8 cellular contexts compared by ENCODE assay signal in the genomic region with DNA sequence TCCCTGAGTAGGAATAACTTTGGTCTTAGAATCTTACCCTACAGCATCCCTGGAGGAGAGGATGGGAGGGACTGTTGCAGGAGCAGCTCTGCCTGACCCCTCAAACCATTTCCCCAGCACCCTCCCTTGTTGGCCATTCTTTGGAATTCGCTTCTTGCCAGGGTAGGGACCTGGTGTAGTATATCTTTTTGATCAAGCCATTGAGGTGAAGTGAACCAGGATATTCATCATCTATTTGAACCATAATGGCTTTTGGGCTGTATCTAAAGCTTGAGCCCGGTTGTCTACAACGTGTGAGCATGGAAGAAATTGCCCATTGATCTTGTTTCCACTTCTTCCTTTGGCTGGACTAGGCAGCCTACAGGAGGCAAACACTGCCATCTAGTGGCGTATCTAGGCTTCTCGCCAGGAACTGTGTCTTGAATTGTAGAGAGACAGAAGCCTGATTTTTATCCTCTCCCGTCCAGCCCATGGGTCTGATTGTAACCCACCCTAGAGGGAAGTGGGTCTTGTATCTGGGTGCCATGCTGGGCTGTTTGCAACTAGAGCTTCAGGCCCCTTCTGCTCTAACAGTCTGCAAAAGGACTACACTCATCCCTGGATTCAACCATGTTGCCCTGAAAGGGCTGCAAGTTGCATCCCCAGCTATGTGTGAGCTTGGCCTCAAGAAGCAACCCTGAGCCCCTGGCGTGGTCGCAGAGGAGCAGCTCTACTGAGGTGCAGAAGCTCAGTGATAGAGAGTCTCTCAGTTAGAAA.
DNase-seq lines count a peak whose midpoint lies in the region; ATAC-seq, FAIRE-seq and TF ChIP-seq lines count a peak whose summit lies in the region.

No MANE protein-coding gene starts in this region.

- no peak overlapping the region for H3K4me3 ChIP-seq in endothelial cell of umbilical vein (replicated peaks in 1 of 3; ENCODE audit: insufficient read depth in 1 of 3, low read depth in 1 of 3, low read length in 3 of 3)

- no peaks in the 10 kb centered on the region for H3K9me3 Mint-ChIP-seq in activated CD8-positive, alpha-beta memory T cell treated with anti-CD3 and anti-CD28 coated beads, Interleukin-2, amount 10 ng/mL, durations not matched to agents 7 days and 5 days (ENCODE audit: low read depth)

- H3K27ac Mint-ChIP-seq in activated CD8-positive, alpha-beta memory T cell treated with anti-CD3 and anti-CD28 coated beads, Interleukin-2, amount 10 ng/mL, durations not matched to agents 7 days and 5 days = no peak overlapping the region

- CTCF ChIA-PET in activated CD8-positive, alpha-beta memory T cell treated with anti-CD3 and anti-CD28 coated beads, Interleukin-2, amount 10 ng/mL, durations not matched to agents 7 days and 5 days (lab: Charles Lee) = interaction anchor here (0.5 to 10.8 kb wide), 14 partner anchors 10 to 341 kb away, joined by 3 to 178 read pairs (median 3); no protein-coding TSS in a partner anchor
- CTCF ChIA-PET in endothelial cell of umbilical vein (lab: Charles Lee) = interaction anchor here (0.6 to 11.4 kb wide), 31 partner anchors 9 to 836 kb away, joined by 3 to 301 read pairs (median 4); no protein-coding TSS in a partner anchor

- no peak overlapping the region for H3K9ac ChIP-seq in endothelial cell of umbilical vein (replicated peaks; ENCODE audit: extremely low read depth, insufficient read depth, low read length)

- TF ChIP-seq CTCF in endothelial cell of umbilical vein (IDR thresholded peaks at IDR 0.05; ENCODE audit: extremely low read depth in 1 of 2, insufficient read depth in 1 of 2, low read depth in 1 of 2, low read length in 2 of 2) = peak; percentile 81 to 89

- POLR2A ChIA-PET in endothelial cell of umbilical vein (lab: Charles Lee) = no interaction called here

- H3K4me3 Mint-ChIP-seq in activated CD8-positive, alpha-beta memory T cell treated with anti-CD3 and anti-CD28 coated beads, Interleukin-2, amount 10 ng/mL, durations not matched to agents 7 days and 5 days = no peak overlapping the region

- H3K4me1 Mint-ChIP-seq in activated CD8-positive, alpha-beta memory T cell treated with anti-CD3 and anti-CD28 coated beads, Interleukin-2, amount 10 ng/mL, durations not matched to agents 7 days and 5 days = no peaks in the 10 kb centered on the region

- peak; percentile 74 for ATAC-seq in activated CD8-positive, alpha-beta memory T cell treated with anti-CD3 and anti-CD28 coated beads, Interleukin-2, amount 10 ng/mL, durations not matched to agents 7 days and 5 days
- no peak for ATAC-seq in GM21515 (IDR thresholded peaks at IDR 0.05; ENCODE audit: unreplicated experiment)

- no peak overlapping the region for H2AFZ ChIP-seq in endothelial cell of umbilical vein (ENCODE audit: low read depth, low read length)

- no peaks in the 10 kb centered on the region for H3K9me1 ChIP-seq in endothelial cell of umbilical vein (replicated peaks; ENCODE audit: control insufficient read depth, extremely low read depth, insufficient read depth, low read length)

- peak overlapping the region; percentile 16 for H3K27ac ChIP-seq in endothelial cell of umbilical vein (ENCODE audit: insufficient read depth, low read depth, low read length)

- no peaks in the 10 kb centered on the region for H3K36me3 Mint-ChIP-seq in activated CD8-positive, alpha-beta memory T cell treated with anti-CD3 and anti-CD28 coated beads, Interleukin-2, amount 10 ng/mL, durations not matched to agents 7 days and 5 days

- peaks cover 29% of the 10 kb centered on the region for H3K4me1 ChIP-seq in endothelial cell of umbilical vein (ENCODE audit: control insufficient read depth, extremely low read depth, insufficient read depth, low read length)

- FAIRE-seq in endothelial cell of umbilical vein (lab: Jason Lieb, UNC) = no peak

- H3K27me3 Mint-ChIP-seq in activated CD8-positive, alpha-beta memory T cell treated with anti-CD3 and anti-CD28 coated beads, Interleukin-2, amount 10 ng/mL, durations not matched to agents 7 days and 5 days = peaks cover 71% of the 10 kb centered on the region

- no peaks in the 10 kb centered on the region for H4K20me1 ChIP-seq in endothelial cell of umbilical vein (replicated peaks; ENCODE audit: control insufficient read depth, extremely low read depth, insufficient read depth, low read length)

- no peaks in the 10 kb centered on the region for H3K36me3 ChIP-seq in endothelial cell of umbilical vein (ENCODE audit: control insufficient read depth in 2 of 2, extremely low read depth in 1 of 2, insufficient read depth in 2 of 2, low read length in 2 of 2)

- BruUV-seq in endothelial cell of umbilical vein (replicated peaks; lab: Mats Ljungman, UMichigan) = no TSS peak

- peak overlapping the region; percentile 2 for H3K4me2 ChIP-seq in endothelial cell of umbilical vein (ENCODE audit: insufficient read depth, low read length)

- no peaks in the 10 kb centered on the region for H3K9me3 ChIP-seq in endothelial cell of umbilical vein (replicated peaks; ENCODE audit: control insufficient read depth, insufficient read depth, low read length)

- peaks cover 0 to 10% of the 10 kb centered on the region in 2 experiments for H3K27me3 ChIP-seq in endothelial cell of umbilical vein (ENCODE audit: control insufficient read depth in 2 of 2, insufficient read depth in 2 of 2, low read length in 2 of 2)

- DNase-seq in DMS114 treated with DMSO at 0.1 percent for 48 hours (lab: John Stamatoyannopoulos, UW; ENCODE audit: unreplicated experiment) (peak; percentile 61), HS-5 (ENCODE audit: low read depth) (peak; percentile 60), NOMO-1 treated with DMSO at 0.1 percent for 48 hours (lab: John Stamatoyannopoulos, UW; ENCODE audit: unreplicated experiment) (peak; percentile 59), endothelial cell of umbilical vein (ENCODE audit: low read depth, low spot score) (peak; percentile 78), middle frontal gyrus (ENCODE audit: extremely low spot score, low spot score) (peak; percentile 85)
- DNase-seq in activated CD8-positive, alpha-beta memory T cell treated with anti-CD3 and anti-CD28 coated beads, Interleukin-2, amount 10 ng/mL, durations not matched to agents 7 days and 5 days = peak; percentile 72
- peak; percentile 73 for DNase-seq in stimulated activated CD8-positive, alpha-beta memory T cell treated with anti-CD3 and anti-CD28 coated beads, Interleukin-4, amount 100 ng/mL, for 48 hours

- H3K79me2 ChIP-seq in endothelial cell of umbilical vein (ENCODE audit: control insufficient read depth, insufficient read depth, low read length) = no peaks in the 10 kb centered on the region

- dilution Hi-C loops in endothelial cell of umbilical vein (cut with MboI; ENCODE audit: extremely low pct_ligation_motif_present, low sequenced_read_pairs) = no loop called here

- no peak for TF ChIP-seq POLR2A in endothelial cell of umbilical vein (IDR thresholded peaks at IDR 0.05; ENCODE audit: low read depth, low read length)

- intact Hi-C loops in endothelial cell of umbilical vein (cut with micrococcal nuclease) = loop anchor here (1.0 to 5.0 kb wide), 7 partner anchors 10 to 1032 kb away; partner anchors contain the start of gene KALRN

TF ChIP-seq in endothelial cell of umbilical vein, 7 proteins besides CTCF, POLR2A, EP300 and RAD21:
- TF ChIP-seq MYC (IDR thresholded peaks at IDR 0.05; ENCODE audit: low read depth, low read length) = no peak
- TF ChIP-seq POLR2AphosphoS5 (IDR thresholded peaks at IDR 0.05; ENCODE audit: insufficient read depth, low read depth, low read length) = no peak
- no peak for TF ChIP-seq JUN (IDR thresholded peaks at IDR 0.05; ENCODE audit: borderline replicate concordance, insufficient read depth, insufficient read length, low read depth)
- TF ChIP-seq EZH2 (IDR thresholded peaks at IDR 0.05; ENCODE audit: borderline replicate concordance, low read depth, low read length, severe bottlenecking) = no peak
- no peak for TF ChIP-seq MAX (IDR thresholded peaks at IDR 0.05; ENCODE audit: insufficient read depth, insufficient read length)
- TF ChIP-seq FOS (IDR thresholded peaks at IDR 0.05; ENCODE audit: borderline replicate concordance, insufficient read depth, low read length) = no peak
- TF ChIP-seq GATA2 (IDR thresholded peaks at IDR 0.05; ENCODE audit: insufficient read depth, insufficient read length, low read depth, low read length) = no peak
